In genomic region chr16:88870608-88871348, GRCh38 we compare ENCODE assay signal across 14 cellular contexts. TPM values are rescaled to one million over a fixed set of nuclear protein-coding genes. Genes with fewer than 3 reads are reported as not detected.
DNase-seq lines count a peak whose midpoint lies in the region; TF ChIP-seq lines count a peak whose summit lies in the region.
"Had no signal": no experiment of that assay in that cellular context is flagged by ENCODE, and none has a peak within 500 bp of the region (broad histone marks: within the 10 kb centered on the region; RNA-seq: fewer than 3 reads in every experiment).

No MANE protein-coding gene starts in this region.

- CTCF ChIA-PET in CD8-positive, alpha-beta memory T cell (lab: Charles Lee), result no interaction called here
- CTCF ChIA-PET in PC-9 (lab: Charles Lee), result no interaction called here

- no peak overlapping the region for H3K4me3 ChIP-seq in CD8-positive, alpha-beta memory T cell (ENCODE audit: low read length)
- H3K4me3 ChIP-seq in PC-9, result no peak overlapping the region
- H3K4me3 ChIP-seq: uterus had no signal

- H3K9me3 ChIP-seq in CD8-positive, alpha-beta memory T cell (ENCODE audit: low read length), result no peaks in the 10 kb centered on the region
- no peaks in the 10 kb centered on the region for H3K9me3 ChIP-seq in PC-9 (ENCODE audit: insufficient read depth, low read depth)
- H3K9me3 ChIP-seq: uterus had no signal

- no peaks in the 10 kb centered on the region for H3K9me2 ChIP-seq in PC-9 (ENCODE audit: insufficient read depth)

- TF ChIP-seq CTCF in GM10266 (IDR thresholded peaks at IDR 0.05; ENCODE audit: control insufficient read depth, insufficient read depth, low read depth, missing control alignments), result no peak
- TF ChIP-seq CTCF in mesothelial cell of epicardium (IDR thresholded peaks at IDR 0.05; ENCODE audit: unreplicated experiment), result no peak
- no peak for TF ChIP-seq CTCF in PC-9 (conservative IDR thresholded peaks at IDR 0.05)

- H3K27me3 ChIP-seq in CD8-positive, alpha-beta memory T cell (ENCODE audit: insufficient read depth, low read length, poor library complexity, severe bottlenecking), result peaks cover 6% of the 10 kb centered on the region
- peaks cover 86% of the 10 kb centered on the region for H3K27me3 ChIP-seq in PC-9 (ENCODE audit: insufficient read depth, low read depth)
- H3K27me3 ChIP-seq: uterus had no signal

- no peaks in the 10 kb centered on the region for H3K4me1 ChIP-seq in CD8-positive, alpha-beta memory T cell (ENCODE audit: insufficient read depth, low read length)
- no peaks in the 10 kb centered on the region for H3K4me1 ChIP-seq in PC-9 (replicated peaks; ENCODE audit: insufficient read depth)
- H3K4me1 ChIP-seq: uterus had no signal

- no peak overlapping the region for H3K27ac Mint-ChIP-seq in CD8-positive, alpha-beta memory T cell
- H3K27ac Mint-ChIP-seq in mesothelial cell of epicardium, result peak overlapping the region; percentile 54
- H3K27ac Mint-ChIP-seq: activated naive CD4-positive, alpha-beta T cell treated with anti-CD3 and anti-CD28 coated beads, Interleukin-2, amount 50 U/mL, for 24 hours had no signal

- H3K4me1 Mint-ChIP-seq in CD8-positive, alpha-beta memory T cell, result peaks cover 0 to 3% (median 0%) of the 10 kb centered on the region in 3 donors
- peaks cover 8% of the 10 kb centered on the region for H3K4me1 Mint-ChIP-seq in mesothelial cell of epicardium
- H3K4me1 Mint-ChIP-seq: activated naive CD4-positive, alpha-beta T cell treated with anti-CD3 and anti-CD28 coated beads, Interleukin-2, amount 50 U/mL, for 24 hours had no signal

- intact Hi-C loops in PC-9 (cut with micrococcal nuclease; ENCODE audit: unreplicated experiment), result no loop called here

- no peaks in the 10 kb centered on the region for H4K20me1 ChIP-seq in PC-9 (ENCODE audit: insufficient read depth)

- no peaks in the 10 kb centered on the region for H3K79me2 ChIP-seq in PC-9 (ENCODE audit: low read depth)

- H3K36me3 Mint-ChIP-seq in CD8-positive, alpha-beta memory T cell, result no peaks in the 10 kb centered on the region
- H3K36me3 Mint-ChIP-seq in mesothelial cell of epicardium, result no peaks in the 10 kb centered on the region
- H3K36me3 Mint-ChIP-seq: activated naive CD4-positive, alpha-beta T cell treated with anti-CD3 and anti-CD28 coated beads, Interleukin-2, amount 50 U/mL, for 24 hours had no signal

- H3K4me2 ChIP-seq in PC-9, result no peak overlapping the region

- H3F3A ChIP-seq in PC-9 (ENCODE audit: insufficient read depth, low read depth), result no peaks in the 10 kb centered on the region

- no peak overlapping the region for H2AFZ ChIP-seq in PC-9

- no peak for DNase-seq in CD8-positive, alpha-beta memory T cell
- DNase-seq in GM10266 (ENCODE audit: extremely low spot score) (peak; percentile 67), RPMI8226 (peak; percentile 65), mesothelial cell of epicardium (ENCODE audit: low spot score in 2 of 2, unreplicated experiment in 2 of 2) (no peak), NCI-H1092 treated with DMSO at 0.1 percent for 48 hours (lab: John Stamatoyannopoulos, UW) (no peak), PC-9 (no peak), AG20443 (ENCODE audit: low spot score) (no peak)
- DNase-seq: activated CD4-positive, alpha-beta T cell treated with anti-CD3 and anti-CD28 coated beads for 48 hours; dorsolateral prefrontal cortex; NCI-H1930; uterus had no signal

- H3K27ac ChIP-seq in CD8-positive, alpha-beta memory T cell (ENCODE audit: low read depth, low read length), result peak overlapping the region; percentile 4
- no peak overlapping the region for H3K27ac ChIP-seq in PC-9
- H3K27ac ChIP-seq: dorsolateral prefrontal cortex, uterus had no signal

- POLR2A ChIA-PET in CD8-positive, alpha-beta memory T cell (lab: Charles Lee), result no interaction called here
- POLR2A ChIA-PET in PC-9 (lab: Charles Lee; ENCODE audit: unreplicated experiment), result no interaction called here

- H3K9me3 Mint-ChIP-seq in CD8-positive, alpha-beta memory T cell, result no peaks in the 10 kb centered on the region
- H3K9me3 Mint-ChIP-seq in mesothelial cell of epicardium, result no peaks in the 10 kb centered on the region
- H3K9me3 Mint-ChIP-seq: activated naive CD4-positive, alpha-beta T cell treated with anti-CD3 and anti-CD28 coated beads, Interleukin-2, amount 50 U/mL, for 24 hours had no signal

- no peak overlapping the region for H3K4me3 Mint-ChIP-seq in CD8-positive, alpha-beta memory T cell
- no peak overlapping the region for H3K4me3 Mint-ChIP-seq in mesothelial cell of epicardium
- H3K4me3 Mint-ChIP-seq: activated naive CD4-positive, alpha-beta T cell treated with anti-CD3 and anti-CD28 coated beads, Interleukin-2, amount 50 U/mL, for 24 hours had no signal

- no peaks in the 10 kb centered on the region for H3K36me3 ChIP-seq in CD8-positive, alpha-beta memory T cell (ENCODE audit: insufficient read depth, low read length)
- H3K36me3 ChIP-seq in PC-9 (ENCODE audit: low read depth), result no peaks in the 10 kb centered on the region
- H3K36me3 ChIP-seq: uterus had no signal

- peaks cover 2 to 20% of the 10 kb centered on the region in 2 donors for H3K27me3 Mint-ChIP-seq in CD8-positive, alpha-beta memory T cell
- H3K27me3 Mint-ChIP-seq in mesothelial cell of epicardium (ENCODE audit: low read depth), result peaks cover 4% of the 10 kb centered on the region

- no TSS peak for BruUV-seq in PC-9 (replicated peaks; lab: Mats Ljungman, UMichigan)

RNA-seq across cellular contexts. Expression of gene PABPN1L, which starts 4.3 kb away (rescaled TPM):
- total RNA-seq in CD8-positive, alpha-beta memory T cell, result not detected
- polyA plus RNA-seq in CD8-positive, alpha-beta memory T cell, result not detected
- total RNA-seq in mesothelial cell of epicardium (0.22 to 0.41 TPM (median 0.40 TPM) in 3 replicates), PC-9 (2021) (not detected in 2 replicates)
- total RNA-seq: lung microvascular endothelial cell, SK-MEL-5, uterus had no signal

RNA-seq across cellular contexts. Expression of gene TRAPPC2L, which starts 13.9 kb away (rescaled TPM):
- total RNA-seq in CD8-positive, alpha-beta memory T cell, result 100 to 1,000 TPM in 1 of 2 experiments, 10 to 100 TPM in 1; 90.0 to 104 TPM
- 106 TPM for polyA plus RNA-seq in CD8-positive, alpha-beta memory T cell
- total RNA-seq in mesothelial cell of epicardium (88.2 to 101 TPM (median 96.3 TPM) in 3 replicates), PC-9 (2021) (82.6 and 101 TPM in 2 replicates)

RNA-seq across cellular contexts. Expression of gene GALNS, which starts 14.0 kb away (rescaled TPM):
- total RNA-seq in CD8-positive, alpha-beta memory T cell, result 10 to 100 TPM; 19.2 to 22.5 TPM
- polyA plus RNA-seq in CD8-positive, alpha-beta memory T cell, result 13.0 TPM
- total RNA-seq in mesothelial cell of epicardium (41.3 to 44.7 TPM (median 42.4 TPM) in 3 replicates), PC-9 (2021) (62.3 and 75.7 TPM in 2 replicates)

RNA-seq across cellular contexts. Expression of gene APRT, which starts 59.0 kb away (rescaled TPM):
- 100 to 1,000 TPM; 338 to 348 TPM for total RNA-seq in CD8-positive, alpha-beta memory T cell
- 490 TPM for polyA plus RNA-seq in CD8-positive, alpha-beta memory T cell
- total RNA-seq in mesothelial cell of epicardium, result 95.9 to 99.2 TPM (median 96.2 TPM) in 3 replicates
- 213 and 226 TPM in 2 replicates for total RNA-seq in PC-9 (2021)

Comparison
In these comparisons a context has a peak if more than half of its experiments do, and no peak if none do; other contexts are left out.
1. DNase-seq: peak in GM10266 (single experiment) and RPMI8226 (single experiment); none in CD8-positive, alpha-beta memory T cell (0 of 5), mesothelial cell of epicardium (0 of 2), NCI-H1092 treated with DMSO at 0.1 percent for 48 hours (single experiment), PC-9 (0 of 2) and AG20443 (single experiment).